Comparison of ENCODE assay signal across 20 cellular contexts in the genomic region with DNA sequence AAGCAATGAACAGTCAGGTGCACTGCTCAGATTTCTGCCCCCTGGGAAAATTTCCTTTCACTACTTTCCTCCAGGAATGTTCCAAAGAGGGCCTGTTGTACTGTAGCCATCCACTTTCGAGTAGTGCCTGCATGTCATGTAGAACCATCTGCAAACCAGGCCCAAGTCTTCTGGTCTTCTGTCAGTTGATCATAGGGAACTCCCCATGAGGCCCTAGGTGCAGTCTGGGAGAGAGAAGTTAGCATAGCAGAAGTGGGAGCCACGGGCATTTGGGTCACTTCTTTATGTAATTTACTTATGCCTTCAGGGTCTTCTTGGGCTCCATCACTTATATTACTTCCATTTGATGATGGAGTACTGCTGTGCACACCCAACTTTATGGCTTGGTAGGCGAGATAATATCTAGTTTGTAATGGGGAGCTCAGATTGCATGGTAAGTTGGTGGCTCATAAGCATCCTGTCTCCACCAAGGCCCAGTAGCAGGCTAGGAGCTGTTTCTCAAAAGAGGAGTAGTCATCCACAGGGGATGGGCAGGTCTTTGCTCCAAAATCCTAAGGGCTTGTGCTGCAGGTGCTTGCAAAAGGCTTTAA.
"Had no signal": no experiment of that assay in that cellular context is flagged by ENCODE, and none has a peak within 500 bp of the region (broad histone marks: within the 10 kb centered on the region; RNA-seq: fewer than 3 reads in every experiment).

No MANE protein-coding gene starts in this region.

- H3K4me1 ChIP-seq: esophagus muscularis mucosa, uterus had no signal

- FAIRE-seq: endometrium had no signal

- H3K27ac Mint-ChIP-seq: immature natural killer cell; stimulated activated naive CD8-positive, alpha-beta T cell treated with anti-CD3 and anti-CD28 coated beads, Interleukin-15, Interleukin-2, amounts not matched to agents 100 ng/mL and 50 ng/mL, for 24 hours; WTC11 had no signal

- H3K4me1 Mint-ChIP-seq: central memory CD8-positive, alpha-beta T cell; immature natural killer cell; WTC11 had no signal

- H3K27me3 ChIP-seq: brain microvascular endothelial cell, esophagus muscularis mucosa, transverse colon, uterus had no signal

- DNase-seq: activated CD4-positive, alpha-beta T cell treated with anti-CD3 and anti-CD28 coated beads for 48 hours; activated CD8-positive, alpha-beta memory T cell treated with anti-CD3 and anti-CD28 coated beads, Interleukin-2, amount 50 U/mL, for 4 hours; activated effector memory CD4-positive, alpha-beta T cell treated with anti-CD3 and anti-CD28 coated beads, Interleukin-2, amount 50 U/mL, for 16 hours; activated naive CD4-positive, alpha-beta T cell treated with anti-CD3 and anti-CD28 coated beads, Interleukin-2, amount 50 U/mL, for 16 hours; activated T-cell treated with anti-CD3 and anti-CD28 coated beads, Interleukin-2, amount 50 U/mL, for 48 hours; aorta; brain microvascular endothelial cell; immature natural killer cell; kidney glomerular epithelial cell; left ventricle myocardium inferior; mammary epithelial cell; transverse colon; uterus had no signal

- H3K4me3 ChIP-seq: coronary artery, esophagus muscularis mucosa, left ventricle myocardium inferior, transverse colon, uterus had no signal

- H3K27ac ChIP-seq: brain microvascular endothelial cell, coronary artery, esophagus muscularis mucosa, left ventricle myocardium inferior, transverse colon had no signal

- H3K36me3 Mint-ChIP-seq: immature natural killer cell, WTC11 had no signal

- H3K36me3 ChIP-seq: brain microvascular endothelial cell, esophagus muscularis mucosa, left ventricle myocardium inferior, transverse colon, uterus had no signal

- H3K9me3 Mint-ChIP-seq: central memory CD8-positive, alpha-beta T cell; immature natural killer cell; neural crest cell; stimulated activated naive CD8-positive, alpha-beta T cell treated with anti-CD3 and anti-CD28 coated beads, Interleukin-15, Interleukin-2, amounts not matched to agents 100 ng/mL and 50 ng/mL, for 24 hours; WTC11 had no signal

- H3K4me3 Mint-ChIP-seq: central memory CD8-positive, alpha-beta T cell; immature natural killer cell; neural crest cell; stimulated activated naive CD8-positive, alpha-beta T cell treated with anti-CD3 and anti-CD28 coated beads, Interleukin-15, Interleukin-2, amounts not matched to agents 100 ng/mL and 50 ng/mL, for 24 hours; WTC11 had no signal

- H3K27me3 Mint-ChIP-seq: central memory CD8-positive, alpha-beta T cell; stimulated activated naive CD8-positive, alpha-beta T cell treated with anti-CD3 and anti-CD28 coated beads, Interleukin-15, Interleukin-2, amounts not matched to agents 100 ng/mL and 50 ng/mL, for 24 hours had no signal

- ATAC-seq: WTC11 had no signal
